Comparison of ENCODE assay signal across 10 cellular contexts in genomic region chr11:2582958-2583604, GRCh38.
DNase-seq lines count a peak whose midpoint lies in the region; ATAC-seq and TF ChIP-seq lines count a peak whose summit lies in the region.
"Had no signal": no experiment of that assay in that cellular context is flagged by ENCODE, and none has a peak within 500 bp of the region (broad histone marks: within the 10 kb centered on the region; RNA-seq: fewer than 3 reads in every experiment).

No MANE protein-coding gene starts in this region.

- H3K27me3 Mint-ChIP-seq in chondrocyte (ENCODE audit: low read depth) (no peaks in the 10 kb centered on the region), mesothelial cell of epicardium (ENCODE audit: low read depth) (peaks cover 4% of the 10 kb centered on the region), nephron progenitor cell (ENCODE audit: low read depth, poor library complexity) (peaks cover 4% of the 10 kb centered on the region)

- TF ChIP-seq CTCF in chondrocyte (IDR thresholded peaks at IDR 0.05) (no peak), mesothelial cell of epicardium (IDR thresholded peaks at IDR 0.05; ENCODE audit: unreplicated experiment) (no peak), nephron progenitor cell (IDR thresholded peaks at IDR 0.05) (no peak)

- H3K27ac Mint-ChIP-seq in chondrocyte (ENCODE audit: unreplicated experiment) (no peak overlapping the region), mesothelial cell of epicardium (peak overlapping the region; percentile 39), nephron progenitor cell (no peak overlapping the region)
- H3K27ac Mint-ChIP-seq: GM23338 had no signal

- H3K36me3 Mint-ChIP-seq in chondrocyte (ENCODE audit: low read depth): no peaks in the 10 kb centered on the region
- H3K36me3 Mint-ChIP-seq in mesothelial cell of epicardium: no peaks in the 10 kb centered on the region
- no peaks in the 10 kb centered on the region for H3K36me3 Mint-ChIP-seq in nephron progenitor cell (ENCODE audit: low read depth)

- intact Hi-C loops in Right ventricle myocardium superior (cut with DNase I): no loop called here
- intact Hi-C loops in Right ventricle myocardium inferior (cut with DNase I): no loop called here

- H3K4me1 Mint-ChIP-seq in chondrocyte (ENCODE audit: low read depth) (peaks cover 21% of the 10 kb centered on the region), mesothelial cell of epicardium (peaks cover 18% of the 10 kb centered on the region), nephron progenitor cell (peaks cover 45% of the 10 kb centered on the region)
- H3K4me1 Mint-ChIP-seq: GM23338 had no signal

- H3K9me3 Mint-ChIP-seq in chondrocyte (ENCODE audit: low read depth): no peaks in the 10 kb centered on the region
- no peaks in the 10 kb centered on the region for H3K9me3 Mint-ChIP-seq in mesothelial cell of epicardium
- no peaks in the 10 kb centered on the region for H3K9me3 Mint-ChIP-seq in nephron progenitor cell
- H3K9me3 Mint-ChIP-seq: GM23338 had no signal

- H3K4me3 Mint-ChIP-seq in chondrocyte (ENCODE audit: unreplicated experiment) (no peak overlapping the region), mesothelial cell of epicardium (no peak overlapping the region), nephron progenitor cell (no peak overlapping the region)
- H3K4me3 Mint-ChIP-seq: GM23338 had no signal

- ATAC-seq in Right ventricle myocardium superior (ENCODE audit: poor library complexity): no peak
- ATAC-seq in Right ventricle myocardium inferior: no peak
- ATAC-seq in HG02885 (IDR thresholded peaks at IDR 0.05; ENCODE audit: poor library complexity, unreplicated experiment): no peak
- ATAC-seq: GM23338 had no signal

- DNase-seq in Right ventricle myocardium superior (peak; percentile 19), Right ventricle myocardium inferior (ENCODE audit: missing footprints) (no peak), chondrocyte (ENCODE audit: low spot score) (peak; percentile 90), mesothelial cell of epicardium (ENCODE audit: low spot score in 2 of 2, unreplicated experiment in 2 of 2) (peak; percentile 18 to 37), ureter (ENCODE audit: low spot score) (peak; percentile 36), DMS153 treated with DMSO at 0.1 percent for 48 hours (lab: John Stamatoyannopoulos, UW; ENCODE audit: unreplicated experiment) (no peak), nephron progenitor cell (no peak)
- DNase-seq: NCI-H446 had no signal

Comparison
In these comparisons a context has a peak if more than half of its experiments do, and no peak if none do; other contexts are left out.
1. DNase-seq: peak in Right ventricle myocardium superior (single experiment), chondrocyte (single experiment), mesothelial cell of epicardium (2 of 2) and ureter (single experiment); none in Right ventricle myocardium inferior (single experiment), DMS153 treated with DMSO at 0.1 percent for 48 hours (single experiment) and nephron progenitor cell (single experiment).